Comparison of ENCODE assay signal across 12 cellular contexts in the genomic region with DNA sequence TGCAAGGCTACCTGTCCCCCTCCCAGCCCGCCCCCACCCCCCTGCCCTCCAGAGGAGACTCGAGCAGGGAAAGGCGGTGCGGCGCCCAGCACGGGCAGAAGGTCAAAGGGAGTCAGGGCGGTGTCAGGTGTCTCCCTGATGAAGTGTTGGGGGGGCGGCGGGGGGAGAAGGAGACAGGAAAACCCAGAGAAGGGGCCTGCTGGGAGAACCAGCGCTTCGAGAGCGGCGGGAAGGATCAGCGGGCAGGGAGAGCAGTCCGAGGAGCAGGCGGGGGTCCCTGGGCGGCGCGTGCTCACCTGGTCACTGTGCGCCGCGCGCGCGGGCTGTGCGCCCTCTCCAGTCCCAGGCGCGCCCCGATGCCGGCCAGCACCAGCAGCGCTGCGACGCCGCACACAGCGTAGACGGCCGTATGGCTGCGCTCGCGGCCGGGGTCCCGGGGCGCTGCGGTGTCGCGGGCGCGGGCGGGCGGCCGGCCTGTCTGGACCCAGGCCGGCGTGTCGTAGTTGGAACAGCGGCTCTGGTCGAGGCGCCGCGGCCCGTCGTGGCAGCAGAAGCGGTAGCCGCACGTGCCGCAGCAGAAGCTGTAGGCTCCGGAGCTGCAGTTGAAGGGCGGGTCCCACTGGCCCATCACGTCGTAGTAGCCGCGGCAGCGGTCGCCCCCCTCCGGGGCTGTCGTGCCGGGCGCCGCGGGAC. TPM values are rescaled to one million over a fixed set of nuclear protein-coding genes. Genes with fewer than 3 reads are reported as not detected.
DNase-seq lines count a peak whose midpoint lies in the region; ATAC-seq and TF ChIP-seq lines count a peak whose summit lies in the region.
"Had no signal": no experiment of that assay in that cellular context is flagged by ENCODE, and none has a peak within 500 bp of the region (broad histone marks: within the 10 kb centered on the region; RNA-seq: fewer than 3 reads in every experiment).

No MANE protein-coding gene starts in this region.

- peak; percentile 10 for TF ChIP-seq CTCF in GM13977 (IDR thresholded peaks at IDR 0.05; ENCODE audit: extremely low read depth, insufficient read depth, missing control alignments)

- no peak overlapping the region for H3K27ac Mint-ChIP-seq in activated T-helper 2 cell treated with anti-CD3 and anti-CD28 coated beads, Interferon-gamma antibody, Interleukin-2, Interleukin-4, amounts not matched to agents 10 μg/mL and 5 μg/mL and 100 μg/mL, durations not matched to agents 14 hours and 24 hours and 36 hours
- peak overlapping the region in 1 of 6 donors; percentile 88 for H3K27ac Mint-ChIP-seq in naive B cell

- H3K4me3 Mint-ChIP-seq in activated T-helper 2 cell treated with anti-CD3 and anti-CD28 coated beads, Interferon-gamma antibody, Interleukin-2, Interleukin-4, amounts not matched to agents 10 μg/mL and 5 μg/mL and 100 μg/mL, durations not matched to agents 14 hours and 24 hours and 36 hours (ENCODE audit: low read depth): peak overlapping the region; percentile 45
- H3K4me3 Mint-ChIP-seq in naive B cell: peak overlapping the region in 5 of 8 donors; percentile 36 to 76 (median 51)

- peaks cover 17% of the 10 kb centered on the region for H3K4me1 Mint-ChIP-seq in activated T-helper 2 cell treated with anti-CD3 and anti-CD28 coated beads, Interferon-gamma antibody, Interleukin-2, Interleukin-4, amounts not matched to agents 10 μg/mL and 5 μg/mL and 100 μg/mL, durations not matched to agents 14 hours and 24 hours and 36 hours (ENCODE audit: low read depth)
- peaks cover 46 to 68% (median 63%) of the 10 kb centered on the region in 3 donors for H3K4me1 Mint-ChIP-seq in naive B cell

- ATAC-seq in naive B cell (ENCODE audit: low read depth in 2 of 2): no peak

- H3K27me3 Mint-ChIP-seq in activated T-helper 2 cell treated with anti-CD3 and anti-CD28 coated beads, Interferon-gamma antibody, Interleukin-2, Interleukin-4, amounts not matched to agents 10 μg/mL and 5 μg/mL and 100 μg/mL, durations not matched to agents 14 hours and 24 hours and 36 hours (ENCODE audit: low read depth): peaks cover 47% of the 10 kb centered on the region
- peaks cover 15 to 30% (median 15%) of the 10 kb centered on the region in 3 donors for H3K27me3 Mint-ChIP-seq in naive B cell

- peaks cover 3% of the 10 kb centered on the region for H3K36me3 Mint-ChIP-seq in activated T-helper 2 cell treated with anti-CD3 and anti-CD28 coated beads, Interferon-gamma antibody, Interleukin-2, Interleukin-4, amounts not matched to agents 10 μg/mL and 5 μg/mL and 100 μg/mL, durations not matched to agents 14 hours and 24 hours and 36 hours (ENCODE audit: low read depth)
- no peaks in the 10 kb centered on the region for H3K36me3 Mint-ChIP-seq in naive B cell

- no peaks in the 10 kb centered on the region for H3K9me3 Mint-ChIP-seq in activated T-helper 2 cell treated with anti-CD3 and anti-CD28 coated beads, Interferon-gamma antibody, Interleukin-2, Interleukin-4, amounts not matched to agents 10 μg/mL and 5 μg/mL and 100 μg/mL, durations not matched to agents 14 hours and 24 hours and 36 hours
- no peaks in the 10 kb centered on the region for H3K9me3 Mint-ChIP-seq in naive B cell

- DNase-seq in DMS 273 (lab: John Stamatoyannopoulos, UW; ENCODE audit: unreplicated experiment): peak; percentile 53
- DNase-seq in DMS 273 treated with DMSO at 0.1 percent for 48 hours (lab: John Stamatoyannopoulos, UW): no peak
- peak; percentile 60 for DNase-seq in GM13977 (ENCODE audit: low spot score)
- DNase-seq in activated T-helper 2 cell treated with anti-CD3 and anti-CD28 coated beads, Interferon-gamma antibody, Interleukin-2, Interleukin-4, amounts not matched to agents 10 μg/mL and 5 μg/mL and 100 μg/mL, durations not matched to agents 14 hours and 24 hours and 36 hours (ENCODE audit: low spot score): no peak
- DNase-seq in naive B cell: no peak
- DNase-seq in stimulated activated CD4-positive, alpha-beta T cell treated with anti-CD3 and anti-CD28 coated beads, Interleukin-4, amount 100 ng/mL, for 1 hour: no peak
- DNase-seq in HuH-7.5 (ENCODE audit: low spot score): no peak
- no peak for DNase-seq in mesenteric fat pad (ENCODE audit: low spot score)
- DNase-seq: activated CD4-positive, alpha-beta T cell treated with anti-CD3 and anti-CD28 coated beads for 4 hours; foreskin keratinocyte; left cardiac atrium had no signal

- intact Hi-C loops in activated T-helper 2 cell treated with anti-CD3 and anti-CD28 coated beads, Interferon-gamma antibody, Interleukin-2, Interleukin-4, amounts not matched to agents 10 μg/mL and 5 μg/mL and 100 μg/mL, durations not matched to agents 14 hours and 24 hours and 36 hours (cut with micrococcal nuclease): no loop called here

- in situ Hi-C loops in GM13977 (cut with MboI; ENCODE audit: low pct_unique_long_range_greater_than_20kb, low sequenced_read_pairs, unreplicated experiment): no loop called here

RNA-seq across cellular contexts. Expression of gene SHISA8, which starts 0.9 kb away (rescaled TPM):
- 1.0 and 1.7 TPM in 2 replicates for total RNA-seq in activated T-helper 2 cell treated with anti-CD3 and anti-CD28 coated beads, Interferon-gamma antibody, Interleukin-2, Interleukin-4, amounts not matched to agents 10 μg/mL and 5 μg/mL and 100 μg/mL, durations not matched to agents 14 hours and 24 hours and 36 hours
- 1 to 10 TPM in 1 of 6 donors, under 1 TPM in 5; 0.28 to 1.7 (median 0.67) TPM for polyA plus RNA-seq in naive B cell (ENCODE audit: low read depth in 6 of 6)
- total RNA-seq in mesenteric fat pad: not detected
- total RNA-seq: dermis blood vessel endothelial cell, foreskin keratinocyte had no signal
- polyA plus RNA-seq: foreskin keratinocyte had no signal

RNA-seq across cellular contexts. Expression of gene TNFRSF13C, which starts 12.6 kb away (rescaled TPM):
- total RNA-seq in activated T-helper 2 cell treated with anti-CD3 and anti-CD28 coated beads, Interferon-gamma antibody, Interleukin-2, Interleukin-4, amounts not matched to agents 10 μg/mL and 5 μg/mL and 100 μg/mL, durations not matched to agents 14 hours and 24 hours and 36 hours: 2.7 and 3.1 TPM in 2 replicates
- polyA plus RNA-seq in naive B cell (ENCODE audit: low read depth in 6 of 6): 100 to 1,000 TPM in 1 of 6 donors, 10 to 100 TPM in 5; 65.3 to 104 (median 84.2) TPM
- total RNA-seq in mesenteric fat pad: 0.19 TPM
- total RNA-seq: dermis blood vessel endothelial cell had no signal

RNA-seq across cellular contexts. Expression of gene CENPM, which starts 33.0 kb away (rescaled TPM):
- total RNA-seq in activated T-helper 2 cell treated with anti-CD3 and anti-CD28 coated beads, Interferon-gamma antibody, Interleukin-2, Interleukin-4, amounts not matched to agents 10 μg/mL and 5 μg/mL and 100 μg/mL, durations not matched to agents 14 hours and 24 hours and 36 hours: 58.6 and 59.3 TPM in 2 replicates
- 10 to 100 TPM; 41.2 to 70.9 (median 53.0) TPM for polyA plus RNA-seq in naive B cell (ENCODE audit: low read depth in 6 of 6)
- total RNA-seq in mesenteric fat pad: not detected

RNA-seq across cellular contexts. Expression of gene SEPTIN3, which starts 55.3 kb away (rescaled TPM):
- 7.1 and 8.5 TPM in 2 replicates for total RNA-seq in activated T-helper 2 cell treated with anti-CD3 and anti-CD28 coated beads, Interferon-gamma antibody, Interleukin-2, Interleukin-4, amounts not matched to agents 10 μg/mL and 5 μg/mL and 100 μg/mL, durations not matched to agents 14 hours and 24 hours and 36 hours
- not detected for polyA plus RNA-seq in naive B cell (ENCODE audit: low read depth in 6 of 6)
- 0.55 TPM for total RNA-seq in mesenteric fat pad

Comparison
In these comparisons a context has a peak if more than half of its experiments do, and no peak if none do; other contexts are left out.
1. DNase-seq: peak in DMS 273 (single experiment) and GM13977 (single experiment); none in DMS 273 treated with DMSO at 0.1 percent for 48 hours (single experiment), activated T-helper 2 cell treated with anti-CD3 and anti-CD28 coated beads, Interferon-gamma antibody, Interleukin-2, Interleukin-4, amounts not matched to agents 10 μg/mL and 5 μg/mL and 100 μg/mL, durations not matched to agents 14 hours and 24 hours and 36 hours (single experiment), naive B cell (single experiment), stimulated activated CD4-positive, alpha-beta T cell treated with anti-CD3 and anti-CD28 coated beads, Interleukin-4, amount 100 ng/mL, for 1 hour (single experiment), HuH-7.5 (single experiment) and mesenteric fat pad (single experiment).
2. RNA of gene CENPM, which starts 33.0 kb away (total RNA-seq): 58.6 to 59.3 TPM in activated T-helper 2 cell treated with anti-CD3 and anti-CD28 coated beads, Interferon-gamma antibody, Interleukin-2, Interleukin-4, amounts not matched to agents 10 μg/mL and 5 μg/mL and 100 μg/mL, durations not matched to agents 14 hours and 24 hours and 36 hours; not detected in mesenteric fat pad (single experiment); every median in the first group is over 10 times any median in the second.